Comparison of ENCODE assay signal across 34 cellular contexts in the genomic region with DNA sequence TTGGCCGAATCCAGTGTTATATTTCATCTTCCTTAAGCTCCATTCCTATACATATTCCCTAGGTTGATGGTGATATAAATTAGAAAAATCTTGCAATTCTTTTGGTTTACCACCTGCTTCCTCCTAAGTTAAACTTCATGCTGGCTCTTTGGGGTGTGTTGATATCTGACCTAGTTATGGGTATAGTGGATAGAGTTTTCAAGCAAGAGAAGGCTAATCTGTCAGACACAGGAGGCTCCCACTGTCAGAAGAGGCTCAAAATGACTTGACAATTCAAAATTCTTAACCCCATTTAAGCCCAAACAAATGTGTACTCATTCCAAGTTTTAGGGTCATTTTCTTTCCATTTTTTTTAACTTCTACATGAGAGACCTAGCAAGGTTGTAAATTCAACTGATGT.
"Had no signal": no experiment of that assay in that cellular context is flagged by ENCODE, and none has a peak within 500 bp of the region (broad histone marks: within the 10 kb centered on the region; RNA-seq: fewer than 3 reads in every experiment).

No MANE protein-coding gene starts in this region.

- H3K9me3 ChIP-seq: adrenal gland, ascending aorta, body of pancreas had no signal

- H3K36me3 ChIP-seq: adrenal gland, ascending aorta, brain microvascular endothelial cell, breast epithelium, cardiac muscle cell had no signal

- H3K27me3 ChIP-seq: adrenal gland, ascending aorta, body of pancreas, brain microvascular endothelial cell, breast epithelium, cardiac muscle cell had no signal

- H3K4me3 ChIP-seq: adrenal gland, ascending aorta, body of pancreas, breast epithelium, cardiac muscle cell had no signal

- ATAC-seq: activated naive CD4-positive, alpha-beta T cell treated with anti-CD3 and anti-CD28 coated beads, Interleukin-2, amount 50 U/mL, for 72 hours; activated naive CD8-positive, alpha-beta T cell treated with anti-CD3 and anti-CD28 coated beads, Interleukin-2, amount 50 U/mL, for 24 hours; activated T-cell treated with anti-CD3 and anti-CD28 coated beads, Interleukin-2, amount 50 U/mL, for 4 hours; activated T-cell treated with anti-CD3 and anti-CD28 coated beads, Interleukin-2, amount 50 U/mL, for 72 hours; activated T-helper 17 cell treated with anti-CD3 and anti-CD28 coated beads, Interleukin-2, amount 50 U/mL, for 72 hours; body of pancreas had no signal

- H3K27ac ChIP-seq: adrenal gland, ascending aorta, body of pancreas, brain microvascular endothelial cell, breast epithelium, cardiac muscle cell had no signal

- DNase-seq: activated effector memory CD4-positive, alpha-beta T cell treated with anti-CD3 and anti-CD28 coated beads, Interleukin-2, amount 50 U/mL, for 16 hours; activated effector memory CD4-positive, alpha-beta T cell treated with Interleukin-2 at 50 U/mL for 16 hours; activated gamma-delta T cell; activated gamma-delta T cell treated with Interleukin-2 at 50 U/mL for 16 hours; activated naive CD4-positive, alpha-beta T cell; activated naive CD4-positive, alpha-beta T cell treated with anti-CD3 and anti-CD28 coated beads for 36 hours; activated naive CD4-positive, alpha-beta T cell treated with anti-CD3 and anti-CD28 coated beads, Interleukin-2, amount 10 ng/mL, durations not matched to agents 7 days and 5 days; activated naive CD4-positive, alpha-beta T cell treated with anti-CD3 and anti-CD28 coated beads, Interleukin-2, amount 50 U/mL, for 16 hours; activated naive CD4-positive, alpha-beta T cell treated with Interleukin-2 at 50 U/mL for 16 hours; activated naive CD8-positive, alpha-beta T cell treated with anti-CD3 and anti-CD28 coated beads for 36 hours; activated naive CD8-positive, alpha-beta T cell treated with anti-CD3 and anti-CD28 coated beads, Interleukin-2, amount 10 ng/mL, durations not matched to agents 7 days and 5 days; activated naive CD8-positive, alpha-beta T cell treated with anti-CD3 and anti-CD28 coated beads, Interleukin-2, amount 50 U/mL, for 24 hours; activated T-cell treated with anti-CD3 and anti-CD28 coated beads for 4 hours; activated T-cell treated with anti-CD3 and anti-CD28 coated beads, Interleukin-2, amount 50 U/mL, for 1 hour; activated T-cell treated with anti-CD3 and anti-CD28 coated beads, Interleukin-2, amount 50 U/mL, for 24 hours; activated T-cell treated with anti-CD3 and anti-CD28 coated beads, Interleukin-2, amount 50 U/mL, for 4 hours; activated T-cell treated with anti-CD3 and anti-CD28 coated beads, Interleukin-2, amount 50 U/mL, for 48 hours; activated T-cell treated with anti-CD3 and anti-CD28 coated beads, Interleukin-2, amount 50 U/mL, for 72 hours; adrenal gland; amniotic stem cell; amygdala; anterior cingulate cortex; aorta; body of pancreas; brain microvascular endothelial cell; caudate nucleus; central memory CD4-positive, alpha-beta T cell; cerebellar nuclear complex had no signal

- FAIRE-seq: bronchial epithelial cell had no signal

- H3K4me1 ChIP-seq: ascending aorta, breast epithelium had no signal
